Comparison of ENCODE assay signal across 11 cellular contexts in the genomic region with DNA sequence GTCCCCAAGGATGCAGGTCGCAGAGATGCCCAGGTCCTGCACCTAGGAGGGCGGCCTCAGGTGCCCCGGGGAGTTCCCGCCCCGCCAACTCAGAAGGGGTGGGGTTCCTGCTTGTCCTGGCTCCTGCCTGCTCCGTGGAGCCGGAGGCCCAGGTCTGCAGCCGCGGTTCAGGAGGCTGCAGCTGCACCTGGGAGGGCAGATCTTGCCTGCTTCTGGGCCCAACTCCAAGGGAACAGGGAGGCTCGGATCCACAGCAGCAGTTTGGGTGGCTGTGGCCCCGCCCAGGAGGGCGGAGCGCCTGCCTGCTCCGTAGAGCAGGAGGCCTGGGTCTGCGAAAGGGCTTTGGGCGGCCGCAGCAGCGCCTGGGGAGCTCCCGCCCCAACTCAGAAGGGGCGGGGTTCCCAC.
DNase-seq lines count a peak whose midpoint lies in the region; ATAC-seq and TF ChIP-seq lines count a peak whose summit lies in the region.
"Had no signal": no experiment of that assay in that cellular context is flagged by ENCODE, and none has a peak within 500 bp of the region (broad histone marks: within the 10 kb centered on the region; RNA-seq: fewer than 3 reads in every experiment).

No MANE protein-coding gene starts in this region.

- no peaks in the 10 kb centered on the region for H3K36me3 ChIP-seq in SU-DHL-6 (ENCODE audit: low read length)
- H3K36me3 ChIP-seq in lung (ENCODE audit: control insufficient read depth in 2 of 2, insufficient read depth in 2 of 2, low read length in 2 of 2) = no peaks in the 10 kb centered on the region
- H3K36me3 ChIP-seq: esophagus squamous epithelium, right lobe of liver had no signal

- H3K4me3 ChIP-seq in SU-DHL-6 (ENCODE audit: insufficient read depth, low read length, poor library complexity, severe bottlenecking) (no peak overlapping the region), lung (no peak overlapping the region)
- H3K4me3 ChIP-seq: esophagus squamous epithelium, right lobe of liver had no signal

- no peaks in the 10 kb centered on the region for H3K27me3 ChIP-seq in SU-DHL-6 (ENCODE audit: low read length)
- peaks cover 4% of the 10 kb centered on the region for H3K27me3 ChIP-seq in lung (ENCODE audit: control insufficient read depth, insufficient read depth)
- H3K27me3 ChIP-seq: right lobe of liver had no signal

- H3K4me2 ChIP-seq in SU-DHL-6 (ENCODE audit: low read depth, low read length, poor library complexity, severe bottlenecking) = no peak overlapping the region

- no peaks in the 10 kb centered on the region for H3F3A ChIP-seq in SU-DHL-6 (ENCODE audit: insufficient read depth)

- ATAC-seq in GM19438 (IDR thresholded peaks at IDR 0.05; ENCODE audit: low read depth, unreplicated experiment) = peak; percentile 63
- peak; percentile 34 for ATAC-seq in lung (ENCODE audit: insufficient read depth, low FRiP score)
- no peak for ATAC-seq in HG02798 (IDR thresholded peaks at IDR 0.05; ENCODE audit: poor library complexity, unreplicated experiment)
- ATAC-seq in HG03097 (IDR thresholded peaks at IDR 0.05; ENCODE audit: low FRiP score, unreplicated experiment) = no peak
- ATAC-seq in GM19328 (IDR thresholded peaks at IDR 0.05; ENCODE audit: unreplicated experiment) = no peak

- DNase-seq in DMS153 (lab: John Stamatoyannopoulos, UW) (peak; percentile 74), lung (ENCODE audit: low spot score) (no peak), medulla oblongata (ENCODE audit: extremely low spot score) (no peak)
- DNase-seq: esophagus squamous epithelium, NCI-H226 had no signal

- peak overlapping the region; percentile 4 for H2AFZ ChIP-seq in SU-DHL-6 (ENCODE audit: low read depth, low read length, severe bottlenecking)

- no peaks in the 10 kb centered on the region for H3K9me2 ChIP-seq in SU-DHL-6 (replicated peaks; ENCODE audit: insufficient read depth, low read length)

- no peak for TF ChIP-seq CTCF in SU-DHL-6 (IDR thresholded peaks at IDR 0.05; ENCODE audit: insufficient read depth, low read length, poor library complexity, severe bottlenecking)
- TF ChIP-seq CTCF in lung (IDR thresholded peaks at IDR 0.05; ENCODE audit: control extremely low read depth, extremely low read depth) = no peak

- H3K27ac ChIP-seq in SU-DHL-6 (ENCODE audit: low read depth, low read length) (no peak overlapping the region), lung (ENCODE audit: low read depth in 1 of 2, low read length in 1 of 2) (no peak overlapping the region)
- H3K27ac ChIP-seq: esophagus squamous epithelium, right lobe of liver had no signal

- no peaks in the 10 kb centered on the region for H3K79me2 ChIP-seq in SU-DHL-6 (ENCODE audit: insufficient read depth, low read length)

- H3K4me1 ChIP-seq in lung (ENCODE audit: control insufficient read depth in 2 of 2, insufficient read depth in 2 of 2, low read length in 2 of 2) = no peaks in the 10 kb centered on the region
- H3K4me1 ChIP-seq: right lobe of liver had no signal

- H3K9me3 ChIP-seq in SU-DHL-6 (ENCODE audit: insufficient read depth, low read length) = no peaks in the 10 kb centered on the region
- H3K9me3 ChIP-seq in lung (ENCODE audit: control insufficient read depth in 2 of 2, insufficient read depth in 1 of 2, low read length in 1 of 2) = no peaks in the 10 kb centered on the region
- H3K9me3 ChIP-seq: esophagus squamous epithelium, right lobe of liver had no signal

- H4K20me1 ChIP-seq in SU-DHL-6 (ENCODE audit: low read depth, low read length) = no peaks in the 10 kb centered on the region

- H3K9ac ChIP-seq in SU-DHL-6 (ENCODE audit: low read length) = no peak overlapping the region

- 78 to 80% methylated on average over 20 of the region's 20 CpGs for WGBS in lung, 2 donors

Comparison
In these comparisons a context has a peak if more than half of its experiments do, and no peak if none do; other contexts are left out.
1. ATAC-seq: peak in GM19438 (single experiment) and lung (single experiment); none in HG02798 (single experiment), HG03097 (single experiment) and GM19328 (single experiment).